ENCODE assay signal across 1 cellular context in the genomic region with DNA sequence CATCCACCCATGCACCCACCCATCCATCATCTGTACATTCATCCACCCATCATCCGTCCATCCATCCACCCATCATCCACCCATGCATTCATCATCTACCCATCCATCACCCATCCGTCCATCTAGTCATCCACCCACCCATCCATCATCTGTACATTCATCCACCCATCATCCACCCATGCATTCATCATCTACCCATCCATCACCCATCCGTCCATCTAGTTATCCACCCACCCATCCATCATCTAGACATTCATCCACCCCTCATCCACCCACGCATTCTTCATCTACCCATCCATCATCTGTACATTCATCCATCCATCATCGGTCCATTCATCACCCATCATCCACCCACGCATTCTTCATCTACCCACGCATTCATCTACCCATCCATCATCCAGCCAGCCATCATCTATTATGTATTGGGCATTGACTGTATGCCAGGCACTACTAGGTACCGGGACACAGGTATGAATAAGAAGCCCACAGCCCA.
TF ChIP-seq lines count a peak whose summit lies in the region.

No MANE protein-coding gene starts in this region.

TF ChIP-seq in K562, 482 proteins besides CTCF, POLR2A, EP300 and RAD21 (continued from another document):
- TF ChIP-seq, protein P1, sequence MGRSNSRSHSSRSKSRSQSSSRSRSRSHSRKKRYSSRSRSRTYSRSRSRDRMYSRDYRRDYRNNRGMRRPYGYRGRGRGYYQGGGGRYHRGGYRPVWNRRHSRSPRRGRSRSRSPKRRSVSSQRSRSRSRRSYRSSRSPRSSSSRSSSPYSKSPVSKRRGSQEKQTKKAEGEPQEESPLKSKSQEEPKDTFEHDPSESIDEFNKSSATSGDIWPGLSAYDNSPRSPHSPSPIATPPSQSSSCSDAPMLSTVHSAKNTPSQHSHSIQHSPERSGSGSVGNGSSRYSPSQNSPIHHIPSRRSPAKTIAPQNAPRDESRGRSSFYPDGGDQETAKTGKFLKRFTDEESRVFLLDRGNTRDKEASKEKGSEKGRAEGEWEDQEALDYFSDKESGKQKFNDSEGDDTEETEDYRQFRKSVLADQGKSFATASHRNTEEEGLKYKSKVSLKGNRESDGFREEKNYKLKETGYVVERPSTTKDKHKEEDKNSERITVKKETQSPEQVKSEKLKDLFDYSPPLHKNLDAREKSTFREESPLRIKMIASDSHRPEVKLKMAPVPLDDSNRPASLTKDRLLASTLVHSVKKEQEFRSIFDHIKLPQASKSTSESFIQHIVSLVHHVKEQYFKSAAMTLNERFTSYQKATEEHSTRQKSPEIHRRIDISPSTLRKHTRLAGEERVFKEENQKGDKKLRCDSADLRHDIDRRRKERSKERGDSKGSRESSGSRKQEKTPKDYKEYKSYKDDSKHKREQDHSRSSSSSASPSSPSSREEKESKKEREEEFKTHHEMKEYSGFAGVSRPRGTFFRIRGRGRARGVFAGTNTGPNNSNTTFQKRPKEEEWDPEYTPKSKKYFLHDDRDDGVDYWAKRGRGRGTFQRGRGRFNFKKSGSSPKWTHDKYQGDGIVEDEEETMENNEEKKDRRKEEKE (IDR thresholded peaks at IDR 0.05; ENCODE audit: borderline replicate concordance in 1 of 2, control insufficient read depth in 1 of 2, low read depth in 2 of 2, low read length in 1 of 2) = peak in 1 of 2 experiments; percentile 69; a peak in 1 of 4 replicates
- TF ChIP-seq, protein P2, sequence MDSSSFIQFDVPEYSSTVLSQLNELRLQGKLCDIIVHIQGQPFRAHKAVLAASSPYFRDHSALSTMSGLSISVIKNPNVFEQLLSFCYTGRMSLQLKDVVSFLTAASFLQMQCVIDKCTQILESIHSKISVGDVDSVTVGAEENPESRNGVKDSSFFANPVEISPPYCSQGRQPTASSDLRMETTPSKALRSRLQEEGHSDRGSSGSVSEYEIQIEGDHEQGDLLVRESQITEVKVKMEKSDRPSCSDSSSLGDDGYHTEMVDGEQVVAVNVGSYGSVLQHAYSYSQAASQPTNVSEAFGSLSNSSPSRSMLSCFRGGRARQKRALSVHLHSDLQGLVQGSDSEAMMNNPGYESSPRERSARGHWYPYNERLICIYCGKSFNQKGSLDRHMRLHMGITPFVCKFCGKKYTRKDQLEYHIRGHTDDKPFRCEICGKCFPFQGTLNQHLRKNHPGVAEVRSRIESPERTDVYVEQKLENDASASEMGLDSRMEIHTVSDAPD (CRISPR knock-in tag; IDR thresholded peaks at IDR 0.05) = no peak
- no peak for TF ChIP-seq ZNF551 (CRISPR knock-in tag; IDR thresholded peaks at IDR 0.05)
- no peak for TF ChIP-seq MYNN (IDR thresholded peaks at IDR 0.05)
- no peak for TF ChIP-seq MYNN (CRISPR knock-in tag; IDR thresholded peaks at IDR 0.05)
- peak; percentile 46 to 58; a peak in 3 of 4 replicates for TF ChIP-seq KDM1A (IDR thresholded peaks at IDR 0.05)
- TF ChIP-seq, protein P3, sequence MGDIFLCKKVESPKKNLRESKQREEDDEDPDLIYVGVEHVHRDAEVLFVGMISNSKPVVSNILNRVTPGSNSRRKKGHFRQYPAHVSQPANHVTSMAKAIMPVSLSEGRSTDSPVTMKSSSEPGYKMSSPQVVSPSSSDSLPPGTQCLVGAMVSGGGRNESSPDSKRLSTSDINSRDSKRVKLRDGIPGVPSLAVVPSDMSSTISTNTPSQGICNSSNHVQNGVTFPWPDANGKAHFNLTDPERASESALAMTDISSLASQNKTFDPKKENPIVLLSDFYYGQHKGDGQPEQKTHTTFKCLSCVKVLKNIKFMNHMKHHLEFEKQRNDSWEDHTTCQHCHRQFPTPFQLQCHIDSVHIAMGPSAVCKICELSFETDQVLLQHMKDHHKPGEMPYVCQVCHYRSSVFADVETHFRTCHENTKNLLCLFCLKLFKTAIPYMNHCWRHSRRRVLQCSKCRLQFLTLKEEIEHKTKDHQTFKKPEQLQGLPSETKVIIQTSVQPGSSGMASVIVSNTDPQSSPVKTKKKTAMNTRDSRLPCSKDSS (IDR thresholded peaks at IDR 0.05; ENCODE audit: low read depth, partially characterized antibody) = peak; percentile 54
- TF ChIP-seq XRCC4 (IDR thresholded peaks at IDR 0.05; ENCODE audit: extremely low read depth, insufficient read depth, insufficient read length) = no peak
